ENCODE assay signal across 17 cellular contexts in genomic region chr2:176391020-176391419, GRCh38.
A peak's percentile ranks its signal among the peaks of the same experiment; 100 is the strongest.
DNase-seq lines count a peak whose midpoint lies in the region; TF ChIP-seq lines count a peak whose summit lies in the region.
"Had no signal": no experiment of that assay in that cellular context is flagged by ENCODE, and none has a peak within 500 bp of the region (broad histone marks: within the 10 kb centered on the region; RNA-seq: fewer than 3 reads in every experiment).

No MANE protein-coding gene starts in this region.

- H3K27me3 ChIP-seq in Karpas-422 (ENCODE audit: low read length) (no peaks in the 10 kb centered on the region), smooth muscle cell (ENCODE audit: low read depth) (no peaks in the 10 kb centered on the region)

- H3K79me2 ChIP-seq in Karpas-422 (ENCODE audit: low read length): no peaks in the 10 kb centered on the region
- H3K79me2 ChIP-seq in smooth muscle cell (ENCODE audit: low read depth): no peaks in the 10 kb centered on the region

- DNase-seq in AG10803 (ENCODE audit: low read depth) (peak; percentile 12), Karpas-422 (peak; percentile 19), fibroblast of villous mesenchyme (ENCODE audit: low read depth) (peak; percentile 22), smooth muscle cell (lab: John Stamatoyannopoulos, UW; ENCODE audit: unreplicated experiment) (no peak), NCI-H2196 (lab: John Stamatoyannopoulos, UW; ENCODE audit: unreplicated experiment) (no peak), putamen (ENCODE audit: low spot score) (no peak), iPS-NIHi11 (ENCODE audit: low spot score) (no peak), NCI-H69 (lab: John Stamatoyannopoulos, UW) (no peak)
- DNase-seq: DMS79, NCI-H1694 treated with DMSO at 0.1 percent for 48 hours, NCI-H2107, NCI-H2227 treated with DMSO at 0.1 percent for 48 hours, NCI-H510A treated with DMSO at 0.1 percent for 48 hours, NCI-H82, OCI-M1, SHP77 had no signal

- H2AFZ ChIP-seq in Karpas-422 (ENCODE audit: low read length): no peak overlapping the region
- peak overlapping the region; percentile 16 for H2AFZ ChIP-seq in smooth muscle cell (ENCODE audit: low read depth)

- H3K27ac ChIP-seq in Karpas-422 (ENCODE audit: low read length) (no peak overlapping the region), smooth muscle cell (ENCODE audit: low read depth) (no peak overlapping the region)

- H3K36me3 ChIP-seq in Karpas-422 (ENCODE audit: insufficient read depth, low read length): no peaks in the 10 kb centered on the region
- no peaks in the 10 kb centered on the region for H3K36me3 ChIP-seq in smooth muscle cell (ENCODE audit: low read depth)

- no peaks in the 10 kb centered on the region for H3K9me2 ChIP-seq in Karpas-422 (replicated peaks; ENCODE audit: insufficient read depth, low read length)

- H4K20me1 ChIP-seq in Karpas-422 (ENCODE audit: insufficient read depth, low read depth, low read length): no peaks in the 10 kb centered on the region
- H4K20me1 ChIP-seq in smooth muscle cell (ENCODE audit: low read depth): no peaks in the 10 kb centered on the region

- H3K4me3 ChIP-seq in AG10803 (ENCODE audit: low read length): no peak overlapping the region
- no peak overlapping the region for H3K4me3 ChIP-seq in Karpas-422 (ENCODE audit: low read length)
- H3K4me3 ChIP-seq in fibroblast of villous mesenchyme (ENCODE audit: low read depth, low read length): no peak overlapping the region
- H3K4me3 ChIP-seq in smooth muscle cell: no peak overlapping the region
- H3K4me3 ChIP-seq: K562 had no signal

- 64% methylated on average over 2 of the region's 2 CpGs for WGBS in smooth muscle cell (ENCODE audit: low lambda C conversion rate)

- H3K9me3 ChIP-seq in Karpas-422 (ENCODE audit: low read length) (no peaks in the 10 kb centered on the region), smooth muscle cell (replicated peaks; ENCODE audit: low read depth) (no peaks in the 10 kb centered on the region)

- no peaks in the 10 kb centered on the region for H3F3A ChIP-seq in smooth muscle cell (ENCODE audit: low read depth)

- H3K4me2 ChIP-seq in Karpas-422 (ENCODE audit: low read depth, low read length, poor library complexity, severe bottlenecking): no peak overlapping the region
- peak overlapping the region; percentile 45 for H3K4me2 ChIP-seq in smooth muscle cell

- H3K9ac ChIP-seq in Karpas-422 (ENCODE audit: low read length) (no peak overlapping the region), smooth muscle cell (ENCODE audit: low read depth) (no peak overlapping the region)

- TF ChIP-seq CTCF in AG10803 (conservative IDR thresholded peaks at IDR 0.05; ENCODE audit: low read length) (no peak), fibroblast of villous mesenchyme (IDR thresholded peaks at IDR 0.05; ENCODE audit: insufficient read depth, low read depth, low read length) (no peak), smooth muscle cell (IDR thresholded peaks at IDR 0.05; ENCODE audit: borderline replicate concordance, insufficient read depth, poor library complexity, severe bottlenecking) (no peak)

- H3K4me1 ChIP-seq in Karpas-422 (ENCODE audit: low read length): no peaks in the 10 kb centered on the region
- H3K4me1 ChIP-seq in smooth muscle cell (ENCODE audit: low read depth): peaks cover 12% of the 10 kb centered on the region

Comparison
In these comparisons a context has a peak if more than half of its experiments do, and no peak if none do; other contexts are left out.
1. DNase-seq: peak in AG10803 (single experiment), Karpas-422 (single experiment) and fibroblast of villous mesenchyme (single experiment); none in smooth muscle cell (single experiment), NCI-H2196 (single experiment), putamen (single experiment), iPS-NIHi11 (single experiment) and NCI-H69 (single experiment).